ENCODE assay signal across 1 cellular context in genomic region chr16:87383522-87384161, GRCh38.
TF ChIP-seq lines count a peak whose summit lies in the region.

Gene FBXO31, minus strand, starts transcription at chr16:87383776. Its CDS starts 32 bp downstream, at chr16:87383744.

TF ChIP-seq in K562, 482 proteins besides CTCF, POLR2A, EP300 and RAD21 (continued from another document and continues in another):
- TF ChIP-seq CEBPZ (IDR thresholded peaks at IDR 0.05; ENCODE audit: borderline replicate concordance, low read depth, low read length) (no peak), IRF9 (tag; IDR thresholded peaks at IDR 0.05) (no peak), ZNF431 (CRISPR knock-in tag; IDR thresholded peaks at IDR 0.05) (0 out of 2 replicates have a peak, but pooled peaks have one; percentile 12), GATA2 (CRISPR knock-in tag; IDR thresholded peaks at IDR 0.05) (no peak), ZNF75A (CRISPR knock-in tag; IDR thresholded peaks at IDR 0.05) (no peak), ZBTB7A (IDR thresholded peaks at IDR 0.05; ENCODE audit: borderline replicate concordance, control insufficient read depth, low read depth, low read length) (peak; percentile 99), BCLAF1 (IDR thresholded peaks at IDR 0.05; ENCODE audit: borderline replicate concordance in 1 of 2, control insufficient read depth in 1 of 2, low read depth in 2 of 2, low read length in 1 of 2) (no peak), YY1 (IDR thresholded peaks at IDR 0.05; ENCODE audit: borderline replicate concordance in 1 of 3, control insufficient read depth in 1 of 3, extremely low read depth in 1 of 3, insufficient read depth in 3 of 3, insufficient read length in 1 of 3, insufficient replicate concordance in 2 of 3, low read depth in 1 of 3, low read length in 2 of 3) (peak; percentile 50 to 92 (median 85)), COPS2 (conservative IDR thresholded peaks at IDR 0.05) (no peak), ZNF41 (CRISPR knock-in tag; conservative IDR thresholded peaks at IDR 0.05) (no peak), CBX1 (IDR thresholded peaks at IDR 0.05; ENCODE audit: low read depth) (peak; percentile 48), HCFC1 (IDR thresholded peaks at IDR 0.05; ENCODE audit: low read depth, low read length) (peak; percentile 37), ZNF407 (IDR thresholded peaks at IDR 0.05; ENCODE audit: low read depth) (peak; percentile 74), REST (CRISPR knock-in tag; IDR thresholded peaks at IDR 0.05; ENCODE audit: low read depth) (no peak), ZEB2 (IDR thresholded peaks at IDR 0.05) (no peak), ZBTB49 (CRISPR knock-in tag; IDR thresholded peaks at IDR 0.05; ENCODE audit: borderline replicate concordance) (no peak), ZNF699 (CRISPR knock-in tag; IDR thresholded peaks at IDR 0.05; ENCODE audit: insufficient replicate concordance) (no peak), U2AF1 (optimal IDR thresholded peaks at IDR 0.05; ENCODE audit: low read depth, low read length) (no peak), DLX4 (CRISPR knock-in tag; IDR thresholded peaks at IDR 0.05) (no peak), ZNF586 (CRISPR knock-in tag; conservative IDR thresholded peaks at IDR 0.05) (no peak), RBM22 (IDR thresholded peaks at IDR 0.05; ENCODE audit: low read depth, low read length, poor library complexity, severe bottlenecking) (peak; percentile 98), MYNN (IDR thresholded peaks at IDR 0.05) (peak; percentile 55; the same call in 1 of the 2 replicates), MYNN (CRISPR knock-in tag; IDR thresholded peaks at IDR 0.05) (no peak), BRD4 (IDR thresholded peaks at IDR 0.05) (peak; percentile 94), MCM5 (IDR thresholded peaks at IDR 0.05; ENCODE audit: low read depth) (no peak), CEBPB (tag; IDR thresholded peaks at IDR 0.05) (no peak), ZNF24 (IDR thresholded peaks at IDR 0.05) (no peak), PHF8 (IDR thresholded peaks at IDR 0.05; ENCODE audit: borderline replicate concordance, low read length) (peak; percentile 65; the same call in 1 of the 2 replicates), MITF (IDR thresholded peaks at IDR 0.05) (peak; percentile 26; the same call in 1 of the 2 replicates), NFE2L1 (tag; IDR thresholded peaks at IDR 0.05; ENCODE audit: borderline replicate concordance, low read depth) (no peak), SMAD1 (IDR thresholded peaks at IDR 0.05; ENCODE audit: low read depth, low read length, partially characterized antibody) (no peak), BRD9 (IDR thresholded peaks at IDR 0.05; ENCODE audit: low read depth, partially characterized antibody) (peak; percentile 67), RFX1 (IDR thresholded peaks at IDR 0.05) (no peak)
